Comparison of ENCODE assay signal across 13 cellular contexts in genomic region chrX:65702956-65703355, GRCh38. TPM values are rescaled to one million over a fixed set of nuclear protein-coding genes. Genes with fewer than 3 reads are reported as not detected.
DNase-seq lines count a peak whose midpoint lies in the region; ATAC-seq and TF ChIP-seq lines count a peak whose summit lies in the region.
"Had no signal": no experiment of that assay in that cellular context is flagged by ENCODE, and none has a peak within 500 bp of the region (broad histone marks: within the 10 kb centered on the region; RNA-seq: fewer than 3 reads in every experiment).

No MANE protein-coding gene starts in this region.

- H2AFZ ChIP-seq in IMR-90 (replicated peaks; ENCODE audit: low read length, poor library complexity), result no peak overlapping the region

- peak overlapping the region; percentile 19 for H2BK5ac ChIP-seq in IMR-90 (ENCODE audit: low read depth, low read length, poor library complexity, severe bottlenecking)

- CTCF ChIA-PET in IMR-90 (lab: Yijun Ruan, JAX), result interaction anchor here (1.1 to 1.4 kb wide), 2 partner anchors 24 to 58 kb away, joined by 3 read pairs; no protein-coding TSS in a partner anchor

- H3K4me2 ChIP-seq in IMR-90 (ENCODE audit: low read depth, low read length), result no peak overlapping the region

- peaks cover 4% of the 10 kb centered on the region for H3K36me3 ChIP-seq in IMR-90 (ENCODE audit: control insufficient read depth, insufficient read depth, low read length)
- peaks cover 0 to 30% (median 0%) of the 10 kb centered on the region in 6 donors for H3K36me3 ChIP-seq in spleen
- H3K36me3 ChIP-seq in ovary, result no peaks in the 10 kb centered on the region
- H3K36me3 ChIP-seq: adrenal gland had no signal

- H3K18ac ChIP-seq in IMR-90 (ENCODE audit: low read depth, low read length), result no peak overlapping the region

- H3K79me1 ChIP-seq in IMR-90 (ENCODE audit: low read depth in 1 of 2, low read length in 2 of 2), result peaks cover 5 to 22% of the 10 kb centered on the region in 2 experiments; a peak in 2 of 4 replicates

- dilution Hi-C loops in IMR-90 (cut with HindIII; ENCODE audit: low sequenced_read_pairs, unreplicated experiment), result no loop called here

- H2BK15ac ChIP-seq in IMR-90 (ENCODE audit: low read depth, low read length), result no peak overlapping the region

- no peaks in the 10 kb centered on the region for H3K9me3 Mint-ChIP-seq in activated CD4-positive, alpha-beta T cell treated with anti-CD3 and anti-CD28 coated beads, Interleukin-2, amount 10 ng/mL, durations not matched to agents 24 days and 14 days
- no peaks in the 10 kb centered on the region for H3K9me3 Mint-ChIP-seq in effector memory CD8-positive, alpha-beta T cell

- H3K36me3 Mint-ChIP-seq in activated CD4-positive, alpha-beta T cell treated with anti-CD3 and anti-CD28 coated beads, Interleukin-2, amount 10 ng/mL, durations not matched to agents 24 days and 14 days (ENCODE audit: low read depth), result peaks cover 36% of the 10 kb centered on the region
- H3K36me3 Mint-ChIP-seq in effector memory CD8-positive, alpha-beta T cell (ENCODE audit: insufficient read depth), result peaks cover 33% of the 10 kb centered on the region

- H2AK9ac ChIP-seq in IMR-90 (replicated peaks; ENCODE audit: low read depth, low read length, poor library complexity), result no peak overlapping the region

- H3K9me1 ChIP-seq in IMR-90 (ENCODE audit: insufficient read depth, low read length), result peaks cover 16% of the 10 kb centered on the region

- no peak overlapping the region for H3K23ac ChIP-seq in IMR-90 (ENCODE audit: low read depth, low read length)

- no CpG with 5 or more reads among the region's 2 CpGs for WGBS in IMR-90 (ENCODE audit: extremely low coverage in 2 of 2, insufficient read length in 1 of 2), 2 experiments
- WGBS in spleen, 5 donors, result 28 to 53% (median 46%) methylated on average over 2 of the region's 2 CpGs
- WGBS in ovary, 3 donors, result 56 to 66% (median 63%) methylated on average over 2 of the region's 2 CpGs

- no peak for TF ChIP-seq EP300 in ovary (IDR thresholded peaks at IDR 0.05)

- H2AK5ac ChIP-seq in IMR-90 (ENCODE audit: low read depth, low read length), result no peak overlapping the region

- peaks cover 61% of the 10 kb centered on the region for H3K4me1 Mint-ChIP-seq in activated CD4-positive, alpha-beta T cell treated with anti-CD3 and anti-CD28 coated beads, Interleukin-2, amount 10 ng/mL, durations not matched to agents 24 days and 14 days
- peaks cover 49 to 68% of the 10 kb centered on the region in 2 donors for H3K4me1 Mint-ChIP-seq in effector memory CD8-positive, alpha-beta T cell (ENCODE audit: low read depth in 2 of 2)

- H2BK20ac ChIP-seq in IMR-90 (ENCODE audit: low read depth, low read length), result no peak overlapping the region

- ATAC-seq in IMR-90 (ENCODE audit: low read depth) (no peak), GM18517 (IDR thresholded peaks at IDR 0.05; ENCODE audit: unreplicated experiment) (no peak)
- ATAC-seq in effector memory CD8-positive, alpha-beta T cell (replicated peaks), result no peak

- no peak overlapping the region for H4K91ac ChIP-seq in IMR-90 (ENCODE audit: insufficient read depth, low read depth, low read length)

- no peak overlapping the region for H2BK120ac ChIP-seq in IMR-90 (ENCODE audit: low read depth, low read length)

- H3K4me3 Mint-ChIP-seq in activated CD4-positive, alpha-beta T cell treated with anti-CD3 and anti-CD28 coated beads, Interleukin-2, amount 10 ng/mL, durations not matched to agents 24 days and 14 days, result peak overlapping the region; percentile 71
- H3K4me3 Mint-ChIP-seq in effector memory CD8-positive, alpha-beta T cell, result peak overlapping the region; percentile 50 to 72

- H3K4ac ChIP-seq in IMR-90 (ENCODE audit: low read depth, low read length), result no peak overlapping the region

- H3K27me3 Mint-ChIP-seq in activated CD4-positive, alpha-beta T cell treated with anti-CD3 and anti-CD28 coated beads, Interleukin-2, amount 10 ng/mL, durations not matched to agents 24 days and 14 days, result no peaks in the 10 kb centered on the region
- H3K27me3 Mint-ChIP-seq in effector memory CD8-positive, alpha-beta T cell, result no peaks in the 10 kb centered on the region

- H3K9me3 ChIP-seq in IMR-90 (ENCODE audit: control insufficient read depth, insufficient read depth, low read length) (no peaks in the 10 kb centered on the region), spleen (no peaks in the 10 kb centered on the region), ovary (no peaks in the 10 kb centered on the region)
- H3K9me3 ChIP-seq: adrenal gland had no signal

- H3K27ac ChIP-seq in IMR-90 (ENCODE audit: insufficient read depth, low read length) (no peak overlapping the region), spleen (peak overlapping the region; percentile 8 to 92 (median 67)), ovary (no peak overlapping the region)

- in situ Hi-C loops in IMR-90 (cut with MboI; ENCODE audit: low sequenced_read_pairs), result no loop called here

- H3K27ac Mint-ChIP-seq in activated CD4-positive, alpha-beta T cell treated with anti-CD3 and anti-CD28 coated beads, Interleukin-2, amount 10 ng/mL, durations not matched to agents 24 days and 14 days, result peak overlapping the region; percentile 88
- peak overlapping the region; percentile 86 for H3K27ac Mint-ChIP-seq in effector memory CD8-positive, alpha-beta T cell

- no peak overlapping the region for H3K9ac ChIP-seq in IMR-90 (ENCODE audit: low read depth, low read length)

- TF ChIP-seq CTCF in IMR-90 (conservative IDR thresholded peaks at IDR 0.05; ENCODE audit: low read depth, low read length) (no peak), spleen (IDR thresholded peaks at IDR 0.05 in 8 of 11, conservative IDR thresholded peaks at IDR 0.05 in 3 of 11) (no peak), ovary (IDR thresholded peaks at IDR 0.05) (no peak)

- H4K5ac ChIP-seq in IMR-90 (ENCODE audit: low read depth, low read length), result no peak overlapping the region

- H3K4me3 ChIP-seq in IMR-90 (ENCODE audit: insufficient read depth, low read depth, low read length) (no peak overlapping the region), spleen (no peak overlapping the region), ovary (no peak overlapping the region)
- H3K4me3 ChIP-seq: adrenal gland had no signal

- no peak for TF ChIP-seq RAD21 in IMR-90 (IDR thresholded peaks at IDR 0.05; ENCODE audit: low read length)

- no peak for DNase-seq in activated CD4-positive, alpha-beta T cell treated with anti-CD3 and anti-CD28 coated beads, Interleukin-2, amount 10 ng/mL, durations not matched to agents 24 days and 14 days
- DNase-seq in activated CD4-positive, alpha-beta T cell treated with anti-CD3 and anti-CD28 coated beads, Interleukin-2, amount 50 U/mL, for 1 hour, result no peak
- DNase-seq in IMR-90 (no peak), spleen (no peak), ovary (no peak), NCI-H510A treated with DMSO at 0.1 percent for 48 hours (lab: John Stamatoyannopoulos, UW) (no peak)
- no peak for DNase-seq in effector memory CD8-positive, alpha-beta T cell
- DNase-seq: ACHN, adrenal gland, EL, head of caudate nucleus, NCI-H345 had no signal

- no peak overlapping the region for H3K56ac ChIP-seq in IMR-90 (ENCODE audit: extremely low read depth, insufficient read depth, low read length)

- intact Hi-C loops in activated CD4-positive, alpha-beta T cell treated with anti-CD3 and anti-CD28 coated beads, Interleukin-2, amount 10 ng/mL, durations not matched to agents 24 days and 14 days (cut with micrococcal nuclease), result no loop called here
- intact Hi-C loops in IMR-90 (cut with micrococcal nuclease), result no loop called here
- intact Hi-C loops in spleen (cut with DNase I; ENCODE audit: low total_unique reads), result no loop called here
- intact Hi-C loops in ovary (cut with DNase I), result loop anchor here in 1 of 4 donors (10.0 kb wide), 1 partner anchor 108 kb away; no protein-coding TSS in a partner anchor

- H3K4me1 ChIP-seq in IMR-90 (ENCODE audit: control insufficient read depth, insufficient read depth, low read length) (peaks cover 26% of the 10 kb centered on the region), spleen (peaks cover 63 to 100% (median 97%) of the 10 kb centered on the region in 6 donors), ovary (ENCODE audit: insufficient read depth) (peaks cover 4% of the 10 kb centered on the region)

- POLR2A ChIA-PET in IMR-90 (lab: Charles Lee; ENCODE audit: unreplicated experiment), result no interaction called here

- TF ChIP-seq POLR2A in IMR-90 (IDR thresholded peaks at IDR 0.05; ENCODE audit: low read depth, low read length) (no peak), spleen (IDR thresholded peaks at IDR 0.05) (no peak), ovary (IDR thresholded peaks at IDR 0.05) (no peak)

- no peak overlapping the region for H4K8ac ChIP-seq in IMR-90 (ENCODE audit: low read depth in 2 of 2, low read length in 2 of 2)

- H3K14ac ChIP-seq in IMR-90 (replicated peaks; ENCODE audit: low read depth, low read length), result no peak overlapping the region

- H3K27me3 ChIP-seq in IMR-90 (ENCODE audit: control insufficient read depth, insufficient read depth, low read length), result no peaks in the 10 kb centered on the region
- H3K27me3 ChIP-seq in spleen (replicated peaks in 1 of 7), result no peaks in the 10 kb centered on the region
- no peaks in the 10 kb centered on the region for H3K27me3 ChIP-seq in ovary

- H4K20me1 ChIP-seq in IMR-90 (ENCODE audit: insufficient read depth, low read length), result peaks cover 88% of the 10 kb centered on the region

- BruUV-seq in IMR-90 (replicated peaks; lab: Mats Ljungman, UMichigan), result no TSS peak

TF ChIP-seq in IMR-90, 13 proteins besides CTCF, POLR2A, EP300 and RAD21 (continues in another document):
- TF ChIP-seq MAZ (IDR thresholded peaks at IDR 0.05; ENCODE audit: borderline replicate concordance, low read depth, low read length), result no peak
- TF ChIP-seq SMC3 (IDR thresholded peaks at IDR 0.05; ENCODE audit: low read depth, low read length), result no peak
- TF ChIP-seq RFX5 (IDR thresholded peaks at IDR 0.05; ENCODE audit: low read depth, low read length), result no peak
- TF ChIP-seq BHLHE40 (IDR thresholded peaks at IDR 0.05; ENCODE audit: low read depth, low read length), result no peak
- no peak for TF ChIP-seq USF2 (IDR thresholded peaks at IDR 0.05; ENCODE audit: low read depth, low read length)

RNA-seq across cellular contexts. Expression of gene MSN, which starts 35.5 kb away (rescaled TPM):
- 480 and 482 TPM in 2 replicates for total RNA-seq in activated CD4-positive, alpha-beta T cell treated with anti-CD3 and anti-CD28 coated beads, Interleukin-2, amount 10 ng/mL, durations not matched to agents 24 days and 14 days
- total RNA-seq in IMR-90 (2012; rRNA removed) (580 and 619 TPM in 2 replicates), spleen (100 to 1,000 TPM; 298 to 396 (median 335) TPM), ovary (100 to 1,000 TPM in 6 of 7 donors, 10 to 100 TPM in 1; 60.1 to 183 (median 160) TPM)
- polyA plus RNA-seq in IMR-90 (2012; rRNA removed) (422 TPM in 2 replicates), spleen (100 to 1,000 TPM; 101 to 197 (median 129) TPM), ovary (100 to 1,000 TPM; 119 to 342 TPM)
- 175 and 199 TPM in 2 replicates for polyA plus RNA-seq in IMR-90 (2012; cell fraction: cytosol; rRNA removed)
- polyA plus RNA-seq in IMR-90 (2012; cell fraction: nucleus; rRNA removed; ENCODE audit: low replicate concordance), result 152 and 305 TPM in 2 replicates

Comparison
In these comparisons a context has a peak if more than half of its experiments do, and no peak if none do; other contexts are left out.
1. H3K27ac ChIP-seq: peak in spleen (8 of 8); none in IMR-90 (single experiment) and ovary (0 of 2).